Comparison of ENCODE assay signal across 21 cellular contexts in the genomic region with DNA sequence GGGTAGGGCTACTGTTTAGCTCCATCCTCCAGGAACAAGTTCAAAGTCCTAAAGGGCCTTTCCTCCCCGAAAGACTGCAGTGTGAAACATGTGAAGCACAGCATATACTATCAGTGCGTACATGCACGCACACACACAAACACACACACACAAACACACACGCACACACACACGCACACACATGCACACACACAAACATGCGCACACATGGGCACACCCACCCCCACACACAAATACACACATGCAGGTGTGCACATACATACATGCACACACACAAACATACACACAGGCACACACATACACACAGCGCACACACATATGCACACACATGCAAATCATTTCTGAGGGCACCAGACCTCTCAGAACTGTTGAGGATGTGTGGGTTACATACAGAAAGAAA.
"Had no signal": no experiment of that assay in that cellular context is flagged by ENCODE, and none has a peak within 500 bp of the region (broad histone marks: within the 10 kb centered on the region; RNA-seq: fewer than 3 reads in every experiment).

No MANE protein-coding gene starts in this region.

- H3K4me3 Mint-ChIP-seq: effector memory CD8-positive, alpha-beta T cell; nephron; stimulated activated memory B cell treated with anti-CD40 and anti-IgM and Interleukin-4, amounts not matched to agents 10 μg/mL and 1 μg/mL and 100 μg/mL, for 72 hours had no signal

- H3K4me1 Mint-ChIP-seq: stimulated activated memory B cell treated with anti-CD40 and anti-IgM and Interleukin-4, amounts not matched to agents 10 μg/mL and 1 μg/mL and 100 μg/mL, for 72 hours had no signal

- H3K27me3 Mint-ChIP-seq: effector memory CD8-positive, alpha-beta T cell; stimulated activated memory B cell treated with anti-CD40 and anti-IgM and Interleukin-4, amounts not matched to agents 10 μg/mL and 1 μg/mL and 100 μg/mL, for 72 hours had no signal

- H3K36me3 ChIP-seq: esophagus squamous epithelium, lower lobe of right lung, neutrophil, pancreas, tibial artery, upper lobe of right lung, vagina had no signal

- H3K4me1 ChIP-seq: esophagus squamous epithelium, lower lobe of right lung, pancreas, testis, tibial artery, upper lobe of right lung, vagina had no signal

- H3K27me3 ChIP-seq: neutrophil, pancreas, testis, upper lobe of right lung, vagina had no signal

- H3K27ac Mint-ChIP-seq: effector memory CD8-positive, alpha-beta T cell; nephron; stimulated activated memory B cell treated with anti-CD40 and anti-IgM and Interleukin-4, amounts not matched to agents 10 μg/mL and 1 μg/mL and 100 μg/mL, for 72 hours had no signal

- H3K36me3 Mint-ChIP-seq: stimulated activated memory B cell treated with anti-CD40 and anti-IgM and Interleukin-4, amounts not matched to agents 10 μg/mL and 1 μg/mL and 100 μg/mL, for 72 hours had no signal

- H3K4me3 ChIP-seq: esophagus squamous epithelium, lower lobe of right lung, pancreas, testis, tibial artery, upper lobe of right lung, vagina had no signal

- ATAC-seq: effector memory CD8-positive, alpha-beta T cell; left ventricle myocardium superior; lower lobe of right lung; pancreas; sciatic nerve; stimulated activated memory B cell treated with anti-CD40 and anti-IgM and Interleukin-4, amounts not matched to agents 10 μg/mL and 1 μg/mL and 100 μg/mL, for 72 hours; stimulated activated naive CD8-positive, alpha-beta T cell treated with anti-CD3 and anti-CD28 coated beads, Interleukin-15, Interleukin-2, amounts not matched to agents 100 U/mL and 50 U/mL, for 24 hours; upper lobe of right lung had no signal

- H3K9me3 ChIP-seq: esophagus squamous epithelium, lower lobe of right lung, neutrophil, pancreas, testis, tibial artery, upper lobe of right lung, vagina had no signal

- FAIRE-seq: endometrium, frontal cortex, pancreas had no signal

- DNase-seq: cerebellar nuclear complex; cortex of kidney; effector memory CD8-positive, alpha-beta T cell; erythroblast; esophagus squamous epithelium; left ventricle myocardium superior; lower lobe of right lung; pancreas; stimulated activated CD4-positive, alpha-beta T cell treated with anti-CD3 and anti-CD28 coated beads, Interleukin-4, amount 100 ng/mL, for 4 hours; stimulated activated naive CD8-positive, alpha-beta T cell treated with anti-CD3 and anti-CD28 coated beads, Interleukin-15, Interleukin-2, amounts not matched to agents 100 U/mL and 50 U/mL, for 24 hours; substantia nigra; testis; tibial artery; upper lobe of right lung had no signal

- H3K9me3 Mint-ChIP-seq: effector memory CD8-positive, alpha-beta T cell; nephron had no signal

- H3K27ac ChIP-seq: esophagus squamous epithelium, lower lobe of right lung, neutrophil, pancreas, testis, tibial artery, upper lobe of right lung, vagina had no signal
